In genomic region chr5:90707698-90708097, GRCh38 we compare ENCODE assay signal across 27 cellular contexts.
DNase-seq lines count a peak whose midpoint lies in the region; ATAC-seq, FAIRE-seq and TF ChIP-seq lines count a peak whose summit lies in the region.
"Had no signal": no experiment of that assay in that cellular context is flagged by ENCODE, and none has a peak within 500 bp of the region (broad histone marks: within the 10 kb centered on the region; RNA-seq: fewer than 3 reads in every experiment).

No MANE protein-coding gene starts in this region.

- H3K9me1 ChIP-seq in K562 (ENCODE audit: control insufficient read depth, insufficient read depth, low read length): no peaks in the 10 kb centered on the region

- BruUV-seq in K562 (replicated peaks; lab: Mats Ljungman, UMichigan): no TSS peak

- ATAC-seq in GM23338 (peak; percentile 53; the same call in 1 of the 3 replicates), K562 (peak; percentile 58), HG02798 (IDR thresholded peaks at IDR 0.05; ENCODE audit: poor library complexity, unreplicated experiment) (no peak)
- ATAC-seq: GM12878 had no signal

- H3K27ac Mint-ChIP-seq in GM23338 (no peak overlapping the region; the same call in 1 of the 2 replicates), nephron progenitor cell (peak overlapping the region; percentile 37)
- H3K27ac Mint-ChIP-seq: CD14-positive monocyte; CD4-positive, CD25-positive, alpha-beta regulatory T cell; CD8-positive, alpha-beta memory T cell had no signal

- H3K9me3 Mint-ChIP-seq in GM23338: no peaks in the 10 kb centered on the region
- H3K9me3 Mint-ChIP-seq in nephron progenitor cell: no peaks in the 10 kb centered on the region
- H3K9me3 Mint-ChIP-seq: CD14-positive monocyte; CD4-positive, alpha-beta memory T cell; CD8-positive, alpha-beta memory T cell had no signal

- CTCF ChIA-PET in K562 (lab: Yijun Ruan, JAX; ENCODE audit: low intra/inter-chr PET ratio): interaction anchor here (1.5 kb wide), 1 partner anchor 76 kb away, joined by 3 read pairs; no protein-coding TSS in a partner anchor

- H2AFZ ChIP-seq in GM23338: no peak overlapping the region
- H2AFZ ChIP-seq in K562 (ENCODE audit: low read depth, low read length): no peak overlapping the region

- no peaks in the 10 kb centered on the region for H3K79me2 ChIP-seq in GM23338 (replicated peaks; ENCODE audit: insufficient read depth)
- H3K79me2 ChIP-seq in K562 (ENCODE audit: control insufficient read depth, insufficient read depth, low read length): no peaks in the 10 kb centered on the region

- H3K36me3 Mint-ChIP-seq in GM23338 (ENCODE audit: low read depth) (peaks cover 13% of the 10 kb centered on the region; the same call in 2 of the 3 replicates), nephron progenitor cell (ENCODE audit: low read depth) (peaks cover 11% of the 10 kb centered on the region)
- H3K36me3 Mint-ChIP-seq: CD14-positive monocyte; CD4-positive, alpha-beta memory T cell; CD4-positive, CD25-positive, alpha-beta regulatory T cell; CD8-positive, alpha-beta memory T cell had no signal

- no peaks in the 10 kb centered on the region for H3K9me2 ChIP-seq in GM23338 (ENCODE audit: insufficient read depth)

- DNase-seq in GM23338 (ENCODE audit: low spot score) (no peak), H7 (peak; percentile 2), K562 (ENCODE audit: extremely low read depth in 1 of 4, low spot score in 3 of 4) (no peak), nephron progenitor cell (no peak), GM12892 (ENCODE audit: insufficient read length) (no peak), NCI-H1436 (lab: John Stamatoyannopoulos, UW) (no peak), dedifferentiated amniotic fluid mesenchymal stem cell (ENCODE audit: extremely low spot score) (no peak)
- DNase-seq: 8988T; ACHN; BE2C; C1 segment of cervical spinal cord; CD4-positive, alpha-beta memory T cell; CD4-positive, CD25-positive, alpha-beta regulatory T cell; CD8-positive, alpha-beta memory T cell; COR-L47; DMS 273 treated with DMSO at 0.1 percent for 48 hours; DMS153; DMS53; DMS79; DND-41; EL; GDM1 had no signal

- POLR2A ChIA-PET in K562 (lab: Yijun Ruan, JAX): no interaction called here

- no peak overlapping the region for H3K4me2 ChIP-seq in GM23338
- no peak overlapping the region for H3K4me2 ChIP-seq in K562 (ENCODE audit: insufficient read depth, low read length)
- H3K4me2 ChIP-seq: BLaER1 had no signal

- no peak overlapping the region for H3K4me3 Mint-ChIP-seq in GM23338
- H3K4me3 Mint-ChIP-seq in nephron progenitor cell: no peak overlapping the region
- H3K4me3 Mint-ChIP-seq: CD14-positive monocyte; CD4-positive, alpha-beta memory T cell; CD4-positive, CD25-positive, alpha-beta regulatory T cell; CD8-positive, alpha-beta memory T cell had no signal

- in situ Hi-C loops in K562 (cut with MboI): no loop called here

- H3K36me3 ChIP-seq in GM23338 (ENCODE audit: insufficient read depth) (peaks cover 11% of the 10 kb centered on the region), H7 (replicated peaks; ENCODE audit: control insufficient read depth, insufficient read depth, low read length) (peaks cover 1% of the 10 kb centered on the region; the same call in 1 of the 2 replicates), K562 (ENCODE audit: control insufficient read depth, insufficient read depth, low read length) (peaks cover 95% of the 10 kb centered on the region)
- H3K36me3 ChIP-seq: BE2C, BLaER1 had no signal

- intact Hi-C loops in K562 (cut with micrococcal nuclease): loop anchor here (10.0 kb wide), 1 partner anchor 263 kb away; no protein-coding TSS in a partner anchor

- H3K4me3 ChIP-seq in GM23338: no peak overlapping the region
- H3K4me3 ChIP-seq in H7 (ENCODE audit: insufficient read depth, low read depth, low read length): no peak overlapping the region
- no peak overlapping the region for H3K4me3 ChIP-seq in K562
- H3K4me3 ChIP-seq: BLaER1, GM12878 had no signal

- TF ChIP-seq CTCF in GM23338 (conservative IDR thresholded peaks at IDR 0.05; ENCODE audit: low read depth in 2 of 2): no peak
- TF ChIP-seq CTCF in K562 (IDR thresholded peaks at IDR 0.05 in 2 of 3, conservative IDR thresholded peaks at IDR 0.05 in 1 of 3; ENCODE audit: insufficient read depth in 2 of 3, low read depth in 1 of 3, low read length in 3 of 3): no peak
- TF ChIP-seq CTCF in nephron progenitor cell (IDR thresholded peaks at IDR 0.05): no peak

- TF ChIP-seq POLR2A in K562 (conservative IDR thresholded peaks at IDR 0.05) (no peak), GM12892 (IDR thresholded peaks at IDR 0.05; ENCODE audit: low read depth, low read length) (no peak)

- 75% methylated on average over 1 of the region's 1 CpG for WGBS in K562 (ENCODE audit: insufficient coverage, low coverage, missing lambda C conversion rate)

- no peak for TF ChIP-seq RAD21 in K562 (CRISPR knock-in tag; conservative IDR thresholded peaks at IDR 0.05 in 1 of 2, IDR thresholded peaks at IDR 0.05 in 1 of 2)

- no peaks in the 10 kb centered on the region for H4K20me1 ChIP-seq in GM23338 (replicated peaks; ENCODE audit: insufficient read depth)
- H4K20me1 ChIP-seq in K562 (replicated peaks; ENCODE audit: control insufficient read depth, insufficient read depth, low read length): no peaks in the 10 kb centered on the region
- H4K20me1 ChIP-seq: BLaER1 had no signal

- H3K9ac ChIP-seq in K562 (ENCODE audit: insufficient read depth in 1 of 2, low read depth in 2 of 2, low read length in 2 of 2): no peak overlapping the region
- H3K9ac ChIP-seq: BLaER1 had no signal

- H3K4me1 Mint-ChIP-seq in GM23338 (peaks cover 10% of the 10 kb centered on the region), nephron progenitor cell (peaks cover 6% of the 10 kb centered on the region)
- H3K4me1 Mint-ChIP-seq: CD14-positive monocyte; CD4-positive, alpha-beta memory T cell; CD4-positive, CD25-positive, alpha-beta regulatory T cell; CD8-positive, alpha-beta memory T cell had no signal

- no peaks in the 10 kb centered on the region for H3K9me3 ChIP-seq in K562 (replicated peaks; ENCODE audit: control insufficient read depth, insufficient read depth, low read depth, low read length)
- H3K9me3 ChIP-seq: BE2C, BLaER1 had no signal

- FAIRE-seq in K562 (lab: Jason Lieb, UNC) (no peak), GM12892 (lab: Jason Lieb, UNC) (no peak)
- FAIRE-seq: GM12878, GM19239 had no signal

- H3K27me3 Mint-ChIP-seq in GM23338 (ENCODE audit: insufficient read depth, low read depth, poor library complexity) (no peaks in the 10 kb centered on the region), nephron progenitor cell (ENCODE audit: low read depth, poor library complexity) (no peaks in the 10 kb centered on the region)
- H3K27me3 Mint-ChIP-seq: CD4-positive, CD25-positive, alpha-beta regulatory T cell had no signal

- TF ChIP-seq EP300 in K562 (IDR thresholded peaks at IDR 0.05; ENCODE audit: low read length): no peak

- H3F3A ChIP-seq in GM23338 (replicated peaks; ENCODE audit: low read depth): no peaks in the 10 kb centered on the region

- H3K27ac ChIP-seq in GM23338 (ENCODE audit: low read depth) (no peak overlapping the region), K562 (ENCODE audit: extremely low read depth, low read depth, low read length) (no peak overlapping the region)
- H3K27ac ChIP-seq: BLaER1 had no signal

- H3K4me1 ChIP-seq in GM23338 (ENCODE audit: insufficient read depth): no peaks in the 10 kb centered on the region
- H3K4me1 ChIP-seq in K562 (replicated peaks in 1 of 2; ENCODE audit: control insufficient read depth in 2 of 2, insufficient read depth in 2 of 2, low read length in 2 of 2): no peaks in the 10 kb centered on the region
- H3K4me1 ChIP-seq: BE2C, BLaER1 had no signal

- no peaks in the 10 kb centered on the region for H3K27me3 ChIP-seq in GM23338 (ENCODE audit: insufficient read depth)
- no peaks in the 10 kb centered on the region for H3K27me3 ChIP-seq in H7 (ENCODE audit: control insufficient read depth, insufficient read depth, low read length)
- H3K27me3 ChIP-seq in K562 (ENCODE audit: control insufficient read depth in 2 of 2, insufficient read depth in 2 of 2, low read length in 2 of 2): no peaks in the 10 kb centered on the region
- H3K27me3 ChIP-seq: BLaER1 had no signal

TF ChIP-seq in GM23338, 12 proteins besides CTCF, POLR2A, EP300 and RAD21 (continues in another document):
- TF ChIP-seq, protein P1, sequence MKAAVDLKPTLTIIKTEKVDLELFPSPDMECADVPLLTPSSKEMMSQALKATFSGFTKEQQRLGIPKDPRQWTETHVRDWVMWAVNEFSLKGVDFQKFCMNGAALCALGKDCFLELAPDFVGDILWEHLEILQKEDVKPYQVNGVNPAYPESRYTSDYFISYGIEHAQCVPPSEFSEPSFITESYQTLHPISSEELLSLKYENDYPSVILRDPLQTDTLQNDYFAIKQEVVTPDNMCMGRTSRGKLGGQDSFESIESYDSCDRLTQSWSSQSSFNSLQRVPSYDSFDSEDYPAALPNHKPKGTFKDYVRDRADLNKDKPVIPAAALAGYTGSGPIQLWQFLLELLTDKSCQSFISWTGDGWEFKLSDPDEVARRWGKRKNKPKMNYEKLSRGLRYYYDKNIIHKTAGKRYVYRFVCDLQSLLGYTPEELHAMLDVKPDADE (IDR thresholded peaks at IDR 0.05): no peak
- no peak for TF ChIP-seq ZNF331 (CRISPR knock-in tag; IDR thresholded peaks at IDR 0.05; ENCODE audit: low read depth)

TF ChIP-seq in K562, 482 proteins besides CTCF, POLR2A, EP300 and RAD21:
- TF ChIP-seq SIX5 (IDR thresholded peaks at IDR 0.05; ENCODE audit: borderline replicate concordance in 1 of 2, insufficient read depth in 1 of 2, low read depth in 1 of 2, low read length in 2 of 2): no peak
- TF ChIP-seq BMI1 (IDR thresholded peaks at IDR 0.05; ENCODE audit: low read length): no peak
- TF ChIP-seq U2AF2 (optimal IDR thresholded peaks at IDR 0.05; ENCODE audit: low read depth, low read length): no peak
- TF ChIP-seq, protein P2, sequence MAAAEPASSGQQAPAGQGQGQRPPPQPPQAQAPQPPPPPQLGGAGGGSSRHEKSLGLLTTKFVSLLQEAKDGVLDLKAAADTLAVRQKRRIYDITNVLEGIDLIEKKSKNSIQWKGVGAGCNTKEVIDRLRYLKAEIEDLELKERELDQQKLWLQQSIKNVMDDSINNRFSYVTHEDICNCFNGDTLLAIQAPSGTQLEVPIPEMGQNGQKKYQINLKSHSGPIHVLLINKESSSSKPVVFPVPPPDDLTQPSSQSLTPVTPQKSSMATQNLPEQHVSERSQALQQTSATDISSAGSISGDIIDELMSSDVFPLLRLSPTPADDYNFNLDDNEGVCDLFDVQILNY (CRISPR knock-in tag; IDR thresholded peaks at IDR 0.05): no peak
